Comparison of ENCODE assay signal across 28 cellular contexts in genomic region chr18:46528037-46528436, GRCh38.
A peak's percentile ranks its signal among the peaks of the same experiment; 100 is the strongest.
DNase-seq lines count a peak whose midpoint lies in the region; ATAC-seq, FAIRE-seq and TF ChIP-seq lines count a peak whose summit lies in the region.
"Had no signal": no experiment of that assay in that cellular context is flagged by ENCODE, and none has a peak within 500 bp of the region (broad histone marks: within the 10 kb centered on the region; RNA-seq: fewer than 3 reads in every experiment).

No MANE protein-coding gene starts in this region.

- H3K4me3 Mint-ChIP-seq in WTC11 (no peak overlapping the region), HFFc6 (no peak overlapping the region)
- H3K4me3 Mint-ChIP-seq: CD4-positive, alpha-beta T cell; CD8-positive, alpha-beta T cell had no signal

- peak; percentile 67 for DNase-seq in D721Med (ENCODE audit: insufficient read length, low spot score)
- peak; percentile 67 for DNase-seq in NCI-H82 treated with DMSO at 0.1 percent for 48 hours (lab: John Stamatoyannopoulos, UW; ENCODE audit: unreplicated experiment)
- no peak for DNase-seq in WTC11 (ENCODE audit: low spot score)
- no peak for DNase-seq in HFFc6
- DNase-seq in cortex of kidney (lab: John Stamatoyannopoulos, UW), result no peak
- no peak for DNase-seq in posterior vena cava (ENCODE audit: low spot score)
- no peak for DNase-seq in activated naive CD4-positive, alpha-beta T cell treated with Interleukin-2 at 50 U/mL for 16 hours
- DNase-seq: 8988T; ACHN; BE2C; Caco-2; Calu3; CD4-positive, alpha-beta T cell; CD8-positive, alpha-beta T cell; DMS 273 treated with DMSO at 0.1 percent for 48 hours; DMS153; DMS53; DMS79; DND-41; EL; GDM1 had no signal

- CTCF ChIA-PET in WTC11 (lab: Charles Lee), result interaction anchor here (1.2 to 3.3 kb wide), 5 partner anchors 10 to 130 kb away, joined by 4 to 32 read pairs (median 6); partner anchors contain the start of gene LOXHD1

- H3K36me3 Mint-ChIP-seq in WTC11 (no peaks in the 10 kb centered on the region), HFFc6 (ENCODE audit: low read depth) (no peaks in the 10 kb centered on the region)
- H3K36me3 Mint-ChIP-seq: CD8-positive, alpha-beta T cell had no signal

- intact Hi-C loops in posterior vena cava (cut with DNase I), result no loop called here

- H3K27me3 Mint-ChIP-seq in WTC11 (ENCODE audit: low read depth), result no peaks in the 10 kb centered on the region
- H3K27me3 Mint-ChIP-seq in HFFc6 (ENCODE audit: insufficient read depth), result peaks cover 17% of the 10 kb centered on the region; the same call in 1 of the 2 replicates

- peak; percentile 91 for FAIRE-seq in D721Med (lab: Jason Lieb, UNC)
- FAIRE-seq: A204.1, GM12878, GM12892, GM18507 had no signal

- H3K9me3 Mint-ChIP-seq in WTC11, result no peaks in the 10 kb centered on the region
- no peaks in the 10 kb centered on the region for H3K9me3 Mint-ChIP-seq in HFFc6
- H3K9me3 Mint-ChIP-seq: CD4-positive, alpha-beta T cell; CD8-positive, alpha-beta T cell had no signal

- H3K27ac Mint-ChIP-seq in WTC11 (peak overlapping the region; percentile 45; the same call in 1 of the 2 replicates), HFFc6 (no peak overlapping the region)
- H3K27ac Mint-ChIP-seq: CD4-positive, alpha-beta T cell; CD8-positive, alpha-beta T cell had no signal

- H3K4me1 Mint-ChIP-seq in WTC11 (no peaks in the 10 kb centered on the region), HFFc6 (ENCODE audit: low read depth) (no peaks in the 10 kb centered on the region)

- ATAC-seq in WTC11, result no peak
- ATAC-seq: CD8-positive, alpha-beta T cell; GM12878 had no signal

- peak overlapping the region; percentile 30; the same call in 1 of the 2 replicates for H3K27ac ChIP-seq in VCaP
- H3K27ac ChIP-seq: BLaER1 treated with 17β-estradiol and CSF1 and Interleukin-3, amounts not matched to agents 10 nM and 100 nM; C4-2B had no signal

- no peak for TF ChIP-seq CTCF in D721Med (IDR thresholded peaks at IDR 0.05; ENCODE audit: insufficient read depth, missing control alignments)
- TF ChIP-seq CTCF in VCaP (conservative IDR thresholded peaks at IDR 0.05), result no peak
- no peak for TF ChIP-seq CTCF in WTC11 (IDR thresholded peaks at IDR 0.05)
- no peak for TF ChIP-seq CTCF in HFFc6 (IDR thresholded peaks at IDR 0.05)

- POLR2A ChIA-PET in WTC11 (lab: Charles Lee), result no interaction called here

TF ChIP-seq in WTC11, 78 proteins besides CTCF, POLR2A, EP300 and RAD21:
- TF ChIP-seq CBFB (CRISPR knock-in tag; IDR thresholded peaks at IDR 0.05; ENCODE audit: low read depth) (no peak), NR1H2 (CRISPR knock-in tag; IDR thresholded peaks at IDR 0.05) (no peak), ZNF232 (CRISPR knock-in tag; IDR thresholded peaks at IDR 0.05) (no peak), ATF6 (CRISPR knock-in tag; IDR thresholded peaks at IDR 0.05) (no peak), ATF2 (CRISPR knock-in tag; IDR thresholded peaks at IDR 0.05; ENCODE audit: borderline replicate concordance, low read depth) (no peak), KAT7 (CRISPR knock-in tag; IDR thresholded peaks at IDR 0.05; ENCODE audit: borderline replicate concordance) (no peak), PREB (CRISPR knock-in tag; IDR thresholded peaks at IDR 0.05; ENCODE audit: borderline replicate concordance) (no peak), MXD4 (CRISPR knock-in tag; IDR thresholded peaks at IDR 0.05; ENCODE audit: borderline replicate concordance) (no peak), PRDM15 (CRISPR knock-in tag; IDR thresholded peaks at IDR 0.05) (no peak), CREM (CRISPR knock-in tag; IDR thresholded peaks at IDR 0.05) (no peak), ZNF263 (CRISPR knock-in tag; IDR thresholded peaks at IDR 0.05; ENCODE audit: low read depth) (no peak), ZNF219 (CRISPR knock-in tag; IDR thresholded peaks at IDR 0.05; ENCODE audit: borderline replicate concordance) (no peak), HMGA2 (CRISPR knock-in tag; IDR thresholded peaks at IDR 0.05) (no peak), GABPB1 (CRISPR knock-in tag; IDR thresholded peaks at IDR 0.05) (no peak), ZNF396 (CRISPR knock-in tag; IDR thresholded peaks at IDR 0.05; ENCODE audit: borderline replicate concordance) (no peak), SMAD3 (CRISPR knock-in tag; IDR thresholded peaks at IDR 0.05; ENCODE audit: borderline replicate concordance) (no peak)

Comparison
In these comparisons a context has a peak if more than half of its experiments do, and no peak if none do; other contexts are left out.
1. DNase-seq: peak in D721Med (single experiment) and NCI-H82 treated with DMSO at 0.1 percent for 48 hours (single experiment); none in WTC11 (single experiment), HFFc6 (single experiment), cortex of kidney (single experiment), posterior vena cava (single experiment) and activated naive CD4-positive, alpha-beta T cell treated with Interleukin-2 at 50 U/mL for 16 hours (single experiment).